ENCODE assay signal across 8 cellular contexts in genomic region chr5:72955143-72955767, GRCh38. TPM values are rescaled to one million over a fixed set of nuclear protein-coding genes. Genes with fewer than 3 reads are reported as not detected.
DNase-seq lines count a peak whose midpoint lies in the region; ATAC-seq, FAIRE-seq and TF ChIP-seq lines count a peak whose summit lies in the region.

No MANE protein-coding gene starts in this region.

- H3K9me3 ChIP-seq in liver (ENCODE audit: control insufficient read depth in 4 of 4, low read length in 3 of 4), result no peaks in the 10 kb centered on the region

- CTCF ChIA-PET in GM10248 (lab: Yijun Ruan, JAX), result interaction anchor here (0.7 to 2.2 kb wide), 6 partner anchors 10 to 137 kb away, joined by 3 to 5 read pairs (median 4); no protein-coding TSS in a partner anchor

- no peak for FAIRE-seq in bronchial epithelial cell (lab: Jason Lieb, UNC)

- H3K4me2 ChIP-seq in KMS-11, result peak overlapping the region; percentile 97

- H3K27me3 ChIP-seq in KMS-11 (ENCODE audit: insufficient read depth, low read depth) (no peaks in the 10 kb centered on the region; the same call in 1 of the 2 replicates), bronchial epithelial cell (ENCODE audit: control insufficient read depth, insufficient read depth, low read length) (no peaks in the 10 kb centered on the region), liver (ENCODE audit: control insufficient read depth in 4 of 4, insufficient read depth in 4 of 4, low read length in 3 of 4) (no peaks in the 10 kb centered on the region)

- peak; percentile 33 for ATAC-seq in GM21737 (IDR thresholded peaks at IDR 0.05; ENCODE audit: unreplicated experiment)

- peaks cover 18% of the 10 kb centered on the region for H3K4me1 ChIP-seq in KMS-11 (ENCODE audit: low read depth, poor library complexity, severe bottlenecking)
- H3K4me1 ChIP-seq in liver (ENCODE audit: control insufficient read depth in 4 of 4, insufficient read depth in 4 of 4, low read length in 3 of 4), result peaks cover 0 to 34% (median 11%) of the 10 kb centered on the region in 4 donors

- no peak overlapping the region for H3K27ac ChIP-seq in KMS-11
- peak overlapping the region; percentile 85 to 97 for H3K27ac ChIP-seq in liver (ENCODE audit: low read depth in 1 of 2, low read length in 2 of 2)
- H3K27ac ChIP-seq in substantia nigra (ENCODE audit: low read depth, low read length, poor library complexity, severe bottlenecking), result peak overlapping the region; percentile 92

- DNase-seq in bronchial epithelial cell (ENCODE audit: low read depth) (peak; percentile 57), substantia nigra (lab: John Stamatoyannopoulos, UW) (peak in 7 of 49 donors; percentile 64 to 93 (median 83)), D341Med (ENCODE audit: low spot score) (no peak), GM10248 (ENCODE audit: extremely low spot score) (no peak)

- POLR2A ChIA-PET in GM10248 (lab: Yijun Ruan, JAX), result interaction anchor here (0.7 to 1.5 kb wide), 2 partner anchors 493 to 578 kb away, joined by 3 read pairs; partner anchors contain the start of gene FOXD1

- H3K36me3 ChIP-seq in KMS-11 (ENCODE audit: insufficient read depth) (no peaks in the 10 kb centered on the region), bronchial epithelial cell (ENCODE audit: control insufficient read depth, insufficient read depth, low read length) (no peaks in the 10 kb centered on the region), liver (ENCODE audit: control insufficient read depth in 4 of 4, insufficient read depth in 3 of 4, low read depth in 1 of 4, low read length in 3 of 4) (no peaks in the 10 kb centered on the region)

- TF ChIP-seq CTCF in KMS-11 (conservative IDR thresholded peaks at IDR 0.05; ENCODE audit: low read depth, low read length) (no peak), bronchial epithelial cell (IDR thresholded peaks at IDR 0.05; ENCODE audit: insufficient read depth, low read length, severe bottlenecking) (no peak), liver (IDR thresholded peaks at IDR 0.05; ENCODE audit: low read depth, low read length, missing input control) (no peak), GM10248 (IDR thresholded peaks at IDR 0.05; ENCODE audit: control extremely low read depth, extremely low read depth, low read depth, missing control alignments) (no peak)

- no peaks in the 10 kb centered on the region for H4K20me1 ChIP-seq in KMS-11 (ENCODE audit: insufficient read depth)

- WGBS in liver, result 1% methylated on average over 33 of the region's 33 CpGs

- H3K9ac ChIP-seq in KMS-11 (peak overlapping the region; percentile 50; the same call in 1 of the 2 replicates), liver (ENCODE audit: low read depth in 1 of 2, low read length in 2 of 2) (peak overlapping the region; percentile 90 to 92)

- H2AFZ ChIP-seq in KMS-11 (ENCODE audit: low read depth), result peak overlapping the region; percentile 100

- H3K4me3 ChIP-seq in GM08714 (ENCODE audit: low read length) (peak overlapping the region; percentile 63; the same call in 1 of the 2 replicates), KMS-11 (IDR thresholded peaks at IDR 0.05; ENCODE audit: insufficient read depth, low read depth, low read length) (no peak overlapping the region), bronchial epithelial cell (ENCODE audit: low read depth, low read length) (peak overlapping the region; percentile 45), liver (ENCODE audit: low read depth in 1 of 3, low read length in 3 of 3) (peak overlapping the region; percentile 91 to 98 (median 94))

- peaks cover 11% of the 10 kb centered on the region; the same call in 1 of the 2 replicates for H3K79me2 ChIP-seq in KMS-11 (ENCODE audit: insufficient read depth, low read depth)

- no peak for TF ChIP-seq RAD21 in liver (IDR thresholded peaks at IDR 0.05)

TF ChIP-seq in liver, 16 proteins besides CTCF, POLR2A, EP300 and RAD21:
- TF ChIP-seq REST (IDR thresholded peaks at IDR 0.05), result peak; percentile 54
- peak; percentile 91 for TF ChIP-seq SP1 (IDR thresholded peaks at IDR 0.05)
- peak; percentile 92 to 100 for TF ChIP-seq HNF4A (conservative IDR thresholded peaks at IDR 0.05)
- TF ChIP-seq ZBTB33 (IDR thresholded peaks at IDR 0.05), result peak; percentile 83
- TF ChIP-seq MAX (IDR thresholded peaks at IDR 0.05), result no peak
- peak; percentile 65 to 89 for TF ChIP-seq RXRA (IDR thresholded peaks at IDR 0.05)
- TF ChIP-seq FOXA1 (IDR thresholded peaks at IDR 0.05), result no peak
- no peak for TF ChIP-seq YY1 (IDR thresholded peaks at IDR 0.05)
- TF ChIP-seq NR2F2 (IDR thresholded peaks at IDR 0.05), result peak; percentile 100
- no peak for TF ChIP-seq TAF1 (conservative IDR thresholded peaks at IDR 0.05)
- TF ChIP-seq GABPA (IDR thresholded peaks at IDR 0.05 in 1 of 2, conservative IDR thresholded peaks at IDR 0.05 in 1 of 2), result no peak
- TF ChIP-seq JUND (IDR thresholded peaks at IDR 0.05), result peak in 1 of 2 donors; percentile 35
- TF ChIP-seq ATF3 (IDR thresholded peaks at IDR 0.05), result peak; percentile 25
- TF ChIP-seq FOXA2 (IDR thresholded peaks at IDR 0.05), result no peak
- TF ChIP-seq EGR1 (IDR thresholded peaks at IDR 0.05; ENCODE audit: low read depth in 2 of 2), result peak in 1 of 2 donors; percentile 17
- peak; percentile 97 for TF ChIP-seq HNF4G (IDR thresholded peaks at IDR 0.05)

RNA-seq across cellular contexts. Expression of gene FCHO2, which starts 0.6 kb away (rescaled TPM):
- total RNA-seq in bronchial epithelial cell (10.5 and 20.2 TPM in 2 replicates), liver (10 to 100 TPM; 12.0 to 37.5 TPM)
- 1 to 10 TPM; 5.3 to 6.7 TPM for polyA plus RNA-seq in liver
